Comparison of ENCODE assay signal across 24 cellular contexts in genomic region chr18:49585781-49586663, GRCh38. TPM values are rescaled to one million over a fixed set of nuclear protein-coding genes. Genes with fewer than 3 reads are reported as not detected.
DNase-seq lines count a peak whose midpoint lies in the region; ATAC-seq and TF ChIP-seq lines count a peak whose summit lies in the region.
"Had no signal": no experiment of that assay in that cellular context is flagged by ENCODE, and none has a peak within 500 bp of the region (broad histone marks: within the 10 kb centered on the region; RNA-seq: fewer than 3 reads in every experiment).

No MANE protein-coding gene starts in this region.

- H3K9me3 ChIP-seq in testis: no peaks in the 10 kb centered on the region
- H3K9me3 ChIP-seq: BLaER1 treated with 17β-estradiol and CSF1 and Interleukin-3, amounts not matched to agents 10 nM and 100 nM had no signal

- no peaks in the 10 kb centered on the region for H3K79me2 ChIP-seq in GM23338 (replicated peaks; ENCODE audit: insufficient read depth)

- peaks cover 13% of the 10 kb centered on the region; the same call in 2 of the 3 replicates for H3K4me1 Mint-ChIP-seq in GM23338
- H3K4me1 Mint-ChIP-seq: naive thymus-derived CD4-positive, alpha-beta T cell; stimulated activated effector memory CD8-positive, alpha-beta T cell treated with anti-CD3 and anti-CD28 coated beads, Interleukin-12 subunit alpha, Interleukin-12 subunit beta, amount 100 ng/mL, for 72 hours had no signal

- TF ChIP-seq CTCF in GM23338 (conservative IDR thresholded peaks at IDR 0.05; ENCODE audit: low read depth in 2 of 2): no peak
- TF ChIP-seq CTCF in testis (IDR thresholded peaks at IDR 0.05): no peak

- H3K27ac ChIP-seq in GM23338 (ENCODE audit: low read depth) (no peak overlapping the region), epithelial cell of prostate (peak overlapping the region; percentile 56), testis (no peak overlapping the region)
- H3K27ac ChIP-seq: BLaER1 treated with 17β-estradiol and CSF1 and Interleukin-3, amounts not matched to agents 10 nM and 100 nM had no signal

- no peak for TF ChIP-seq POLR2A in testis (IDR thresholded peaks at IDR 0.05)

- H2AFZ ChIP-seq in GM23338: no peak overlapping the region

- peaks cover 3% of the 10 kb centered on the region; the same call in 1 of the 2 replicates for H3K36me3 ChIP-seq in GM23338 (ENCODE audit: insufficient read depth)
- H3K36me3 ChIP-seq in testis (ENCODE audit: low read depth, missing control alignments): no peaks in the 10 kb centered on the region
- H3K36me3 ChIP-seq: BLaER1 treated with 17β-estradiol and CSF1 and Interleukin-3, amounts not matched to agents 10 nM and 100 nM had no signal

- H3K36me3 Mint-ChIP-seq in GM23338 (ENCODE audit: low read depth): peaks cover 15% of the 10 kb centered on the region
- H3K36me3 Mint-ChIP-seq: activated naive CD4-positive, alpha-beta T cell treated with anti-CD3 and anti-CD28 coated beads, Interleukin-2, amount 50 U/mL, for 72 hours; naive thymus-derived CD4-positive, alpha-beta T cell; stimulated activated effector memory CD8-positive, alpha-beta T cell treated with anti-CD3 and anti-CD28 coated beads, Interleukin-12 subunit alpha, Interleukin-12 subunit beta, amount 100 ng/mL, for 72 hours had no signal

- ATAC-seq in GM23338 (no peak; the same call in 2 of the 3 replicates), GM18502 (IDR thresholded peaks at IDR 0.05; ENCODE audit: poor library complexity, unreplicated experiment) (no peak), HG02798 (IDR thresholded peaks at IDR 0.05; ENCODE audit: poor library complexity, unreplicated experiment) (no peak)
- ATAC-seq: activated naive CD4-positive, alpha-beta T cell treated with anti-CD3 and anti-CD28 coated beads, Interleukin-2, amount 50 U/mL, for 72 hours; naive thymus-derived CD4-positive, alpha-beta T cell; stimulated activated effector memory CD8-positive, alpha-beta T cell treated with anti-CD3 and anti-CD28 coated beads, Interleukin-12 subunit alpha, Interleukin-12 subunit beta, amount 100 ng/mL, for 72 hours had no signal

- H3K4me1 ChIP-seq in GM23338 (ENCODE audit: insufficient read depth) (peaks cover 4% of the 10 kb centered on the region; the same call in 1 of the 2 replicates), testis (peaks cover 3% of the 10 kb centered on the region)
- H3K4me1 ChIP-seq: BLaER1 treated with 17β-estradiol and CSF1 and Interleukin-3, amounts not matched to agents 10 nM and 100 nM had no signal

- no peaks in the 10 kb centered on the region for H3K9me3 Mint-ChIP-seq in GM23338
- H3K9me3 Mint-ChIP-seq: activated naive CD4-positive, alpha-beta T cell treated with anti-CD3 and anti-CD28 coated beads, Interleukin-2, amount 50 U/mL, for 72 hours; activated T-helper 1 cell treated with anti-CD3 and anti-CD28 coated beads, Interleukin-12 subunit alpha, Interleukin-12 subunit beta, Interleukin-2, Interleukin-4 antibody, amounts not matched to agents 30 ng/mL and 10 ng/mL and 1 ng/mL, durations not matched to agents 14 hours and 24 hours and 36 hours; stimulated activated effector memory CD8-positive, alpha-beta T cell treated with anti-CD3 and anti-CD28 coated beads, Interleukin-12 subunit alpha, Interleukin-12 subunit beta, amount 100 ng/mL, for 72 hours had no signal

- peak; percentile 38 for DNase-seq in GM23338 (ENCODE audit: low spot score)
- DNase-seq in NCI-H146 treated with DMSO at 0.1 percent for 48 hours (lab: John Stamatoyannopoulos, UW; ENCODE audit: unreplicated experiment): peak; percentile 57
- DNase-seq in epithelial cell of prostate (ENCODE audit: low read depth, low spot score): no peak
- peak; percentile 38 for DNase-seq in myocyte (ENCODE audit: low read depth)
- DNase-seq in testis: no peak
- DNase-seq: activated CD4-positive, alpha-beta T cell treated with anti-CD3 and anti-CD28 coated beads, Interleukin-2, amount 50 U/mL, for 1 hour; anterior cingulate cortex; DND-41; KG1; naive thymus-derived CD4-positive, alpha-beta T cell; NCI-H1436 treated with DMSO at 0.1 percent for 48 hours; NCI-H2227 treated with DMSO at 0.1 percent for 48 hours; NCI-H774; small intestine; stimulated activated CD4-positive, alpha-beta T cell treated with anti-CD3 and anti-CD28 coated beads, Interleukin-1b, Interleukin-23, amount 100 ng/mL, for 48 hours; substantia nigra; T1000 had no signal

- no peaks in the 10 kb centered on the region for H3F3A ChIP-seq in GM23338 (replicated peaks; ENCODE audit: low read depth)

- no peak overlapping the region for H3K4me2 ChIP-seq in GM23338
- H3K4me2 ChIP-seq: BLaER1 treated with 17β-estradiol and CSF1 and Interleukin-3, amounts not matched to agents 10 nM and 100 nM had no signal

- no peak overlapping the region for H3K4me3 ChIP-seq in GM23338
- H3K4me3 ChIP-seq in testis: no peak overlapping the region
- H3K4me3 ChIP-seq: BLaER1 treated with 17β-estradiol and CSF1 and Interleukin-3, amounts not matched to agents 10 nM and 100 nM had no signal

- no peaks in the 10 kb centered on the region for H3K9me2 ChIP-seq in GM23338 (ENCODE audit: insufficient read depth)

- H3K27me3 Mint-ChIP-seq in GM23338 (ENCODE audit: insufficient read depth, low read depth, poor library complexity): peaks cover 10% of the 10 kb centered on the region

- H4K20me1 ChIP-seq in GM23338 (replicated peaks; ENCODE audit: insufficient read depth): no peaks in the 10 kb centered on the region; the same call in 1 of the 2 replicates
- H4K20me1 ChIP-seq: BLaER1 treated with 17β-estradiol and CSF1 and Interleukin-3, amounts not matched to agents 10 nM and 100 nM had no signal

- H3K4me3 Mint-ChIP-seq in GM23338: no peak overlapping the region
- H3K4me3 Mint-ChIP-seq: activated T-helper 1 cell treated with anti-CD3 and anti-CD28 coated beads, Interleukin-12 subunit alpha, Interleukin-12 subunit beta, Interleukin-2, Interleukin-4 antibody, amounts not matched to agents 30 ng/mL and 10 ng/mL and 1 ng/mL, durations not matched to agents 14 hours and 24 hours and 36 hours; naive thymus-derived CD4-positive, alpha-beta T cell; stimulated activated effector memory CD8-positive, alpha-beta T cell treated with anti-CD3 and anti-CD28 coated beads, Interleukin-12 subunit alpha, Interleukin-12 subunit beta, amount 100 ng/mL, for 72 hours had no signal

- intact Hi-C loops in testis (cut with DNase I; ENCODE audit: low total_unique reads): no loop called here

- H3K27me3 ChIP-seq in GM23338 (ENCODE audit: insufficient read depth) (no peaks in the 10 kb centered on the region), testis (no peaks in the 10 kb centered on the region)
- H3K27me3 ChIP-seq: BLaER1 treated with 17β-estradiol and CSF1 and Interleukin-3, amounts not matched to agents 10 nM and 100 nM had no signal

- no peak overlapping the region for H3K27ac Mint-ChIP-seq in GM23338
- H3K27ac Mint-ChIP-seq: activated naive CD4-positive, alpha-beta T cell treated with anti-CD3 and anti-CD28 coated beads, Interleukin-2, amount 50 U/mL, for 72 hours; activated T-helper 1 cell treated with anti-CD3 and anti-CD28 coated beads, Interleukin-12 subunit alpha, Interleukin-12 subunit beta, Interleukin-2, Interleukin-4 antibody, amounts not matched to agents 30 ng/mL and 10 ng/mL and 1 ng/mL, durations not matched to agents 14 hours and 24 hours and 36 hours; naive thymus-derived CD4-positive, alpha-beta T cell; stimulated activated effector memory CD8-positive, alpha-beta T cell treated with anti-CD3 and anti-CD28 coated beads, Interleukin-12 subunit alpha, Interleukin-12 subunit beta, amount 100 ng/mL, for 72 hours had no signal

- 72 to 85% methylated on average over 9 of the region's 9 CpGs for WGBS in testis, 2 donors

TF ChIP-seq in GM23338, 12 proteins besides CTCF, POLR2A, EP300 and RAD21 (continues in another document):
- no peak for TF ChIP-seq ZNF331 (CRISPR knock-in tag; IDR thresholded peaks at IDR 0.05; ENCODE audit: low read depth)
- TF ChIP-seq REST (IDR thresholded peaks at IDR 0.05; ENCODE audit: unreplicated experiment): no peak
- no peak for TF ChIP-seq JUNB (IDR thresholded peaks at IDR 0.05; ENCODE audit: unreplicated experiment)
- TF ChIP-seq CREB1 (CRISPR knock-in tag; IDR thresholded peaks at IDR 0.05; ENCODE audit: low read depth): no peak
- TF ChIP-seq STAT1 (IDR thresholded peaks at IDR 0.05; ENCODE audit: unreplicated experiment): no peak
- no peak for TF ChIP-seq NANOG (IDR thresholded peaks at IDR 0.05; ENCODE audit: borderline replicate concordance)

RNA-seq across cellular contexts. Expression of gene LIPG, which starts 24.2 kb away (rescaled TPM):
- 17.2 and 17.7 TPM in 2 replicates for total RNA-seq in GM23338 (2014; rRNA removed; shearing (Covaris generic))
- polyA plus RNA-seq in GM23338 (2016; fragmentation: Nextera tagmentation; extraction: Ambion mirVana) (3.3 and 4.9 TPM in 2 replicates), testis (ENCODE audit: insufficient read depth, low read depth, low replicate concordance) (35.2 TPM)
- total RNA-seq in myocyte (3.0 TPM in 2 replicates), testis (10 to 100 TPM; 25.4 to 48.0 TPM)
- 0.20 TPM for polyA plus RNA-seq in myocyte (2012)
- total RNA-seq: naive thymus-derived CD4-positive, alpha-beta T cell; OCI-LY7 had no signal
- polyA plus RNA-seq: naive thymus-derived CD4-positive, alpha-beta T cell had no signal

Comparison
In these comparisons a context has a peak if more than half of its experiments do, and no peak if none do; other contexts are left out.
1. DNase-seq: peak in GM23338 (single experiment), NCI-H146 treated with DMSO at 0.1 percent for 48 hours (single experiment) and myocyte (single experiment); none in epithelial cell of prostate (single experiment) and testis (single experiment).